In genomic region chr18:51588616-51589015, GRCh38 we compare ENCODE assay signal across 32 cellular contexts.
"Had no signal": no experiment of that assay in that cellular context is flagged by ENCODE, and none has a peak within 500 bp of the region (broad histone marks: within the 10 kb centered on the region; RNA-seq: fewer than 3 reads in every experiment).

No MANE protein-coding gene starts in this region.

- H3K27me3 ChIP-seq: ascending aorta, breast epithelium, dorsolateral prefrontal cortex, esophagus muscularis mucosa, foreskin keratinocyte, gastrocnemius medialis, heart right ventricle had no signal

- H3K9me3 Mint-ChIP-seq: activated CD4-positive, alpha-beta memory T cell treated with anti-CD3 and anti-CD28 coated beads, Interleukin-2, amount 10 ng/mL, durations not matched to agents 7 days and 5 days; activated CD4-positive, alpha-beta T cell treated with anti-CD3 and anti-CD28 coated beads, Interleukin-2, amount 10 ng/mL, durations not matched to agents 7 days and 5 days; activated naive CD4-positive, alpha-beta T cell treated with anti-CD3 and anti-CD28 coated beads, Interleukin-2, amount 10 ng/mL, durations not matched to agents 7 days and 5 days; activated naive CD4-positive, alpha-beta T cell treated with anti-CD3 and anti-CD28 coated beads, Interleukin-2, amount 50 U/mL, for 72 hours; activated naive CD8-positive, alpha-beta T cell treated with anti-CD3 and anti-CD28 coated beads, Interleukin-2, amount 10 ng/mL, durations not matched to agents 7 days and 5 days; activated T-cell treated with anti-CD3 and anti-CD28 coated beads, Interleukin-2, amount 50 U/mL, for 24 hours; central memory CD8-positive, alpha-beta T cell; dendritic cell treated with granulocyte-macrophage colony-stimulating factor and Interleukin-4, amounts not matched to agents 40 ng/mL and 50 ng/mL, for 4 days had no signal

- H3K36me3 ChIP-seq: ascending aorta, breast epithelium, esophagus muscularis mucosa, gastrocnemius medialis, heart right ventricle had no signal

- H3K27ac ChIP-seq: ascending aorta, breast epithelium, coronary artery, dorsolateral prefrontal cortex, esophagus muscularis mucosa, foreskin keratinocyte, gastrocnemius medialis, heart right ventricle, VCaP had no signal

- H3K4me3 Mint-ChIP-seq: activated CD4-positive, alpha-beta memory T cell treated with anti-CD3 and anti-CD28 coated beads, Interleukin-2, amount 10 ng/mL, durations not matched to agents 7 days and 5 days; activated CD4-positive, alpha-beta T cell treated with anti-CD3 and anti-CD28 coated beads, Interleukin-2, amount 10 ng/mL, durations not matched to agents 7 days and 5 days; activated naive CD4-positive, alpha-beta T cell treated with anti-CD3 and anti-CD28 coated beads, Interleukin-2, amount 10 ng/mL, durations not matched to agents 7 days and 5 days; activated naive CD8-positive, alpha-beta T cell treated with anti-CD3 and anti-CD28 coated beads, Interleukin-2, amount 10 ng/mL, durations not matched to agents 7 days and 5 days; activated T-cell treated with anti-CD3 and anti-CD28 coated beads, Interleukin-2, amount 50 U/mL, for 24 hours; activated T-cell treated with anti-CD3 and anti-CD28 coated beads, Interleukin-2, amount 50 U/mL, for 72 hours; brain; central memory CD8-positive, alpha-beta T cell; dendritic cell treated with granulocyte-macrophage colony-stimulating factor and Interleukin-4, amounts not matched to agents 40 ng/mL and 50 ng/mL, for 4 days; endodermal cell; WTC11 had no signal

- DNase-seq: activated CD4-positive, alpha-beta memory T cell treated with anti-CD3 and anti-CD28 coated beads, Interleukin-2, amount 10 ng/mL, durations not matched to agents 7 days and 5 days; activated CD4-positive, alpha-beta T cell treated with anti-CD3 and anti-CD28 coated beads for 1 hour; activated CD4-positive, alpha-beta T cell treated with anti-CD3 and anti-CD28 coated beads for 4 hours; activated CD4-positive, alpha-beta T cell treated with anti-CD3 and anti-CD28 coated beads, Interleukin-2, amount 10 ng/mL, durations not matched to agents 7 days and 5 days; activated CD4-positive, alpha-beta T cell treated with anti-CD3 and anti-CD28 coated beads, Interleukin-2, amount 50 U/mL, for 4 hours; activated CD8-positive, alpha-beta memory T cell treated with anti-CD3 and anti-CD28 coated beads, Interleukin-2, amount 50 U/mL, for 48 hours; activated gamma-delta T cell; activated naive CD4-positive, alpha-beta T cell; activated naive CD4-positive, alpha-beta T cell treated with anti-CD3 and anti-CD28 coated beads, Interleukin-2, amount 10 ng/mL, durations not matched to agents 7 days and 5 days; activated naive CD8-positive, alpha-beta T cell treated with anti-CD3 and anti-CD28 coated beads, Interleukin-2, amount 10 ng/mL, durations not matched to agents 7 days and 5 days; activated T-cell treated with anti-CD3 and anti-CD28 coated beads for 4 hours; activated T-cell treated with anti-CD3 and anti-CD28 coated beads, Interleukin-2, amount 50 U/mL, for 24 hours; activated T-cell treated with anti-CD3 and anti-CD28 coated beads, Interleukin-2, amount 50 U/mL, for 72 hours; dorsolateral prefrontal cortex; effector memory CD4-positive, alpha-beta T cell; endodermal cell; erythroblast; foreskin keratinocyte; gastrocnemius medialis; glutamatergic neuron; heart right ventricle; T-helper 2 cell had no signal

- H3K27ac Mint-ChIP-seq: activated CD4-positive, alpha-beta memory T cell treated with anti-CD3 and anti-CD28 coated beads, Interleukin-2, amount 10 ng/mL, durations not matched to agents 7 days and 5 days; activated CD4-positive, alpha-beta T cell treated with anti-CD3 and anti-CD28 coated beads, Interleukin-2, amount 10 ng/mL, durations not matched to agents 7 days and 5 days; activated naive CD4-positive, alpha-beta T cell treated with anti-CD3 and anti-CD28 coated beads, Interleukin-2, amount 10 ng/mL, durations not matched to agents 7 days and 5 days; activated naive CD4-positive, alpha-beta T cell treated with anti-CD3 and anti-CD28 coated beads, Interleukin-2, amount 50 U/mL, for 72 hours; activated naive CD8-positive, alpha-beta T cell treated with anti-CD3 and anti-CD28 coated beads, Interleukin-2, amount 10 ng/mL, durations not matched to agents 7 days and 5 days; activated T-cell treated with anti-CD3 and anti-CD28 coated beads, Interleukin-2, amount 50 U/mL, for 24 hours; activated T-cell treated with anti-CD3 and anti-CD28 coated beads, Interleukin-2, amount 50 U/mL, for 72 hours; brain; dendritic cell treated with granulocyte-macrophage colony-stimulating factor and Interleukin-4, amounts not matched to agents 40 ng/mL and 50 ng/mL, for 4 days; endodermal cell; WTC11 had no signal

- H3K27me3 Mint-ChIP-seq: activated CD4-positive, alpha-beta memory T cell treated with anti-CD3 and anti-CD28 coated beads, Interleukin-2, amount 10 ng/mL, durations not matched to agents 7 days and 5 days; dendritic cell treated with granulocyte-macrophage colony-stimulating factor and Interleukin-4, amounts not matched to agents 40 ng/mL and 50 ng/mL, for 4 days had no signal

- H3K36me3 Mint-ChIP-seq: activated naive CD4-positive, alpha-beta T cell treated with anti-CD3 and anti-CD28 coated beads, Interleukin-2, amount 10 ng/mL, durations not matched to agents 7 days and 5 days; activated naive CD4-positive, alpha-beta T cell treated with anti-CD3 and anti-CD28 coated beads, Interleukin-2, amount 50 U/mL, for 72 hours; activated naive CD8-positive, alpha-beta T cell treated with anti-CD3 and anti-CD28 coated beads, Interleukin-2, amount 10 ng/mL, durations not matched to agents 7 days and 5 days; brain; WTC11 had no signal

- H3K9me3 ChIP-seq: ascending aorta, breast epithelium, esophagus muscularis mucosa, gastrocnemius medialis, heart right ventricle had no signal

- H3K4me1 ChIP-seq: ascending aorta, breast epithelium, esophagus muscularis mucosa, foreskin keratinocyte, gastrocnemius medialis, heart right ventricle had no signal

- H3K4me3 ChIP-seq: ascending aorta, breast epithelium, coronary artery, dorsolateral prefrontal cortex, esophagus muscularis mucosa, gastrocnemius medialis, heart right ventricle had no signal

- H3K4me1 Mint-ChIP-seq: activated CD4-positive, alpha-beta memory T cell treated with anti-CD3 and anti-CD28 coated beads, Interleukin-2, amount 10 ng/mL, durations not matched to agents 7 days and 5 days; activated CD4-positive, alpha-beta T cell treated with anti-CD3 and anti-CD28 coated beads, Interleukin-2, amount 10 ng/mL, durations not matched to agents 7 days and 5 days; activated naive CD4-positive, alpha-beta T cell treated with anti-CD3 and anti-CD28 coated beads, Interleukin-2, amount 10 ng/mL, durations not matched to agents 7 days and 5 days; activated naive CD8-positive, alpha-beta T cell treated with anti-CD3 and anti-CD28 coated beads, Interleukin-2, amount 10 ng/mL, durations not matched to agents 7 days and 5 days; brain; central memory CD8-positive, alpha-beta T cell; endodermal cell had no signal

- ATAC-seq: activated naive CD4-positive, alpha-beta T cell treated with anti-CD3 and anti-CD28 coated beads, Interleukin-2, amount 50 U/mL, for 72 hours; activated T-cell treated with anti-CD3 and anti-CD28 coated beads, Interleukin-2, amount 50 U/mL, for 72 hours; foreskin keratinocyte; gastrocnemius medialis; heart right ventricle; WTC11 had no signal
